Comparison of ENCODE assay signal across 8 cellular contexts in the genomic region with DNA sequence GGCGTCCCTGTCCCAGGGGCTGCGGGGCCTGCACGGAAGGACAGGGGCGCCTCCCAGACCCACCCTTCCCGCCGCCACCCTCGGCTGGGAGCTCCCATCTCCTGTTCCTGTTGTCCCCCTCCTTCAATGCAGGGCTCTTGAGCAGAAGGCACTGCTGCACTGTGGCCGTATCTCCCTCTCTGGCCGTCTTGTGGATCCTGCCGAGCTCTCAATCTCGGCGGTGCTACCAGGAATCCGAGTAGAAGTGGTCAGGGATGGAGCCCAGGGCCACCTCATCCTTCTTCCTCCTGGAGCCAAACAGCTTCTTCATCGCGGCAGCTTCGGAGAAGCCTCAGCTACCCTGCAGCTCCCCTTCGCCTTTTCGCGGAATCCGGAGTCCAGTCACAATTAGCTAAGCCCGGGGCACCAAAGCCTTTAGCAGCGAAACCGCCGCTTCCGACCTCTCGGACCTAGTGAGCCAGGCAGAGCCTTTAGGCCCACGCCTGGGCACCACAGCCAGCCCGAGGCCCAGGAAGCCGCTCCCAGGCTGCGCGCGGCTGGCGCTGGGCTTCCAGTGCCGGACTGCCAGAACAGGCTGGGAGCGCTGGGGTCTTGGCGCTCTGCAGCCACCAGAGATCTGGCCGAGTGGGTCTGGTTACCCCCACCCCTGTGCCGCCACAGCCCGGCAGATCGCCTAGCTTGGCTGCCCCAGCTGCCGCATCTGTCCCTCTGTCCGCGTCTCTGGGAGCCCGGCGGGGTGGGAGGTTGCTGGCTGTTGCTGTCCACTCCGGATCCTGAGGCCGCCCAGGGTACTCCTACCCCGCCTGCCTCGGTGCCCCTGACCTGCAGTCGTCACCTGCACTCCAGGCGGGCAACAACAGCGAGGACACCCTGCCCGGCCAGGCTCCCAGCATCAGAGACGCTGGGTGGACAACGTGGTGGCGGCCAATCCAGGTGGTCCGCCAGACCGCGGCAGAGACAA.
DNase-seq lines count a peak whose midpoint lies in the region; FAIRE-seq and TF ChIP-seq lines count a peak whose summit lies in the region.

No MANE protein-coding gene starts in this region.

- H3K4me3 ChIP-seq in SK-N-SH (ENCODE audit: low read depth in 2 of 2, low read length in 1 of 2) (peak overlapping the region; percentile 51), neuron (ENCODE audit: low read length) (peak overlapping the region; percentile 14)

- H3F3A ChIP-seq in SK-N-SH (replicated peaks; ENCODE audit: insufficient read depth): no peaks in the 10 kb centered on the region

- WGBS in SK-N-SH (ENCODE audit: low lambda C conversion rate): 12% methylated on average over 20 of the region's 59 CpGs

- H2AFZ ChIP-seq in SK-N-SH (ENCODE audit: low read depth) (peak overlapping the region; percentile 68; the same call in 1 of the 2 replicates), neuron (ENCODE audit: low read depth, low read length) (peak overlapping the region; percentile 71)

- H4K20me1 ChIP-seq in SK-N-SH (ENCODE audit: insufficient read depth): no peaks in the 10 kb centered on the region

- CTCF ChIA-PET in SK-N-SH (lab: Yijun Ruan, JAX): interaction anchor here (0.7 to 1.3 kb wide), 3 partner anchors 42 to 518 kb away, joined by 3 read pairs; no protein-coding TSS in a partner anchor

- H3K27ac ChIP-seq in SK-N-SH (ENCODE audit: low read depth in 2 of 2, low read length in 1 of 2): peak overlapping the region in 1 of 2 experiments; percentile 22; a peak in 1 of 4 replicates

- H3K27me3 ChIP-seq in SK-N-SH (ENCODE audit: insufficient read depth) (peaks cover 14% of the 10 kb centered on the region), neuron (ENCODE audit: insufficient read depth, low read length) (peaks cover 71% of the 10 kb centered on the region)

- no peaks in the 10 kb centered on the region for H3K9me2 ChIP-seq in SK-N-SH

- H3K9me3 ChIP-seq in SK-N-SH: no peaks in the 10 kb centered on the region
- no peaks in the 10 kb centered on the region for H3K9me3 ChIP-seq in neuron (ENCODE audit: low read length)

- no peaks in the 10 kb centered on the region for H3K36me3 ChIP-seq in SK-N-SH (replicated peaks in 1 of 2; ENCODE audit: control insufficient read depth in 1 of 2, insufficient read depth in 2 of 2, low read length in 1 of 2)
- H3K36me3 ChIP-seq in neuron (ENCODE audit: insufficient read depth, low read length): no peaks in the 10 kb centered on the region

- TF ChIP-seq CTCF in SK-N-SH (IDR thresholded peaks at IDR 0.05) (no peak), D721Med (IDR thresholded peaks at IDR 0.05; ENCODE audit: insufficient read depth, missing control alignments) (no peak)

- H3K4me2 ChIP-seq in SK-N-SH: peak overlapping the region; percentile 76

- TF ChIP-seq RAD21 in SK-N-SH (IDR thresholded peaks at IDR 0.05; ENCODE audit: low read length): no peak

- no peaks in the 10 kb centered on the region for H3K79me2 ChIP-seq in SK-N-SH (ENCODE audit: insufficient read depth)

- POLR2A ChIA-PET in SK-N-SH (lab: Yijun Ruan, JAX): interaction anchor here (0.6 kb wide), 1 partner anchor 614 kb away, joined by 3 read pairs; no protein-coding TSS in a partner anchor

- DNase-seq in Ammon's horn (ENCODE audit: low spot score): peak; percentile 3
- peak; percentile 85 for DNase-seq in SK-N-SH
- peak; percentile 6 for DNase-seq in fibroblast of peridontal ligament (ENCODE audit: extremely low read depth)
- no peak for DNase-seq in NCI-H524 treated with DMSO at 0.1 percent for 48 hours (lab: John Stamatoyannopoulos, UW)
- no peak for DNase-seq in stimulated activated CD4-positive, alpha-beta T cell treated with anti-CD3 and anti-CD28 coated beads, Interleukin-2, amount 100 ng/mL, for 48 hours
- no peak for DNase-seq in D721Med (ENCODE audit: insufficient read length, low spot score)
- no peak for DNase-seq in central memory CD4-positive, alpha-beta T cell

- H3K4me1 ChIP-seq in SK-N-SH (ENCODE audit: control insufficient read depth in 1 of 2, insufficient read depth in 2 of 2, low read depth in 1 of 2, low read length in 1 of 2) (peaks cover 0 to 7% of the 10 kb centered on the region in 2 experiments; a peak in 1 of 4 replicates), neuron (ENCODE audit: insufficient read depth, low read length) (peaks cover 15% of the 10 kb centered on the region)

- no peak overlapping the region for H3K9ac ChIP-seq in SK-N-SH

- no peak for FAIRE-seq in D721Med (lab: Jason Lieb, UNC)

- no peak for TF ChIP-seq EP300 in SK-N-SH (IDR thresholded peaks at IDR 0.05; ENCODE audit: borderline replicate concordance in 1 of 2, low read depth in 1 of 2, low read length in 1 of 2)

TF ChIP-seq in SK-N-SH, 30 proteins besides CTCF, POLR2A, EP300 and RAD21:
- TF ChIP-seq RCOR1 (IDR thresholded peaks at IDR 0.05; ENCODE audit: low read length) (no peak), TAF1 (IDR thresholded peaks at IDR 0.05; ENCODE audit: borderline replicate concordance, low read depth, low read length) (no peak), ELF1 (IDR thresholded peaks at IDR 0.05) (no peak), GABPA (IDR thresholded peaks at IDR 0.05; ENCODE audit: low read depth) (no peak), USF1 (IDR thresholded peaks at IDR 0.05; ENCODE audit: borderline replicate concordance, low read depth) (no peak), NRF1 (IDR thresholded peaks at IDR 0.05; ENCODE audit: low read depth, low read length) (no peak), FOXJ3 (CRISPR knock-in tag; IDR thresholded peaks at IDR 0.05) (no peak), EZH2phosphoT487 (IDR thresholded peaks at IDR 0.05; ENCODE audit: borderline replicate concordance, low read depth) (no peak), RFX5 (IDR thresholded peaks at IDR 0.05; ENCODE audit: low read length) (no peak), RXRA (IDR thresholded peaks at IDR 0.05; ENCODE audit: borderline replicate concordance, low read depth) (no peak)
- TF ChIP-seq, protein P1, sequence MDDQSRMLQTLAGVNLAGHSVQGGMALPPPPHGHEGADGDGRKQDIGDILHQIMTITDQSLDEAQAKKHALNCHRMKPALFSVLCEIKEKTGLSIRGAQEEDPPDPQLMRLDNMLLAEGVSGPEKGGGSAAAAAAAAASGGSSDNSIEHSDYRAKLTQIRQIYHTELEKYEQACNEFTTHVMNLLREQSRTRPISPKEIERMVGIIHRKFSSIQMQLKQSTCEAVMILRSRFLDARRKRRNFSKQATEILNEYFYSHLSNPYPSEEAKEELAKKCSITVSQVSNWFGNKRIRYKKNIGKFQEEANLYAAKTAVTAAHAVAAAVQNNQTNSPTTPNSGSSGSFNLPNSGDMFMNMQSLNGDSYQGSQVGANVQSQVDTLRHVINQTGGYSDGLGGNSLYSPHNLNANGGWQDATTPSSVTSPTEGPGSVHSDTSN (IDR thresholded peaks at IDR 0.05): no peak
- TF ChIP-seq, protein P2, sequence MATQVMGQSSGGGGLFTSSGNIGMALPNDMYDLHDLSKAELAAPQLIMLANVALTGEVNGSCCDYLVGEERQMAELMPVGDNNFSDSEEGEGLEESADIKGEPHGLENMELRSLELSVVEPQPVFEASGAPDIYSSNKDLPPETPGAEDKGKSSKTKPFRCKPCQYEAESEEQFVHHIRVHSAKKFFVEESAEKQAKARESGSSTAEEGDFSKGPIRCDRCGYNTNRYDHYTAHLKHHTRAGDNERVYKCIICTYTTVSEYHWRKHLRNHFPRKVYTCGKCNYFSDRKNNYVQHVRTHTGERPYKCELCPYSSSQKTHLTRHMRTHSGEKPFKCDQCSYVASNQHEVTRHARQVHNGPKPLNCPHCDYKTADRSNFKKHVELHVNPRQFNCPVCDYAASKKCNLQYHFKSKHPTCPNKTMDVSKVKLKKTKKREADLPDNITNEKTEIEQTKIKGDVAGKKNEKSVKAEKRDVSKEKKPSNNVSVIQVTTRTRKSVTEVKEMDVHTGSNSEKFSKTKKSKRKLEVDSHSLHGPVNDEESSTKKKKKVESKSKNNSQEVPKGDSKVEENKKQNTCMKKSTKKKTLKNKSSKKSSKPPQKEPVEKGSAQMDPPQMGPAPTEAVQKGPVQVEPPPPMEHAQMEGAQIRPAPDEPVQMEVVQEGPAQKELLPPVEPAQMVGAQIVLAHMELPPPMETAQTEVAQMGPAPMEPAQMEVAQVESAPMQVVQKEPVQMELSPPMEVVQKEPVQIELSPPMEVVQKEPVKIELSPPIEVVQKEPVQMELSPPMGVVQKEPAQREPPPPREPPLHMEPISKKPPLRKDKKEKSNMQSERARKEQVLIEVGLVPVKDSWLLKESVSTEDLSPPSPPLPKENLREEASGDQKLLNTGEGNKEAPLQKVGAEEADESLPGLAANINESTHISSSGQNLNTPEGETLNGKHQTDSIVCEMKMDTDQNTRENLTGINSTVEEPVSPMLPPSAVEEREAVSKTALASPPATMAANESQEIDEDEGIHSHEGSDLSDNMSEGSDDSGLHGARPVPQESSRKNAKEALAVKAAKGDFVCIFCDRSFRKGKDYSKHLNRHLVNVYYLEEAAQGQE (IDR thresholded peaks at IDR 0.05; ENCODE audit: low read depth, low read length): no peak

Comparison
In these comparisons a context has a peak if more than half of its experiments do, and no peak if none do; other contexts are left out.
1. DNase-seq: peak in Ammon's horn (single experiment), SK-N-SH (single experiment) and fibroblast of peridontal ligament (single experiment); none in NCI-H524 treated with DMSO at 0.1 percent for 48 hours (single experiment), stimulated activated CD4-positive, alpha-beta T cell treated with anti-CD3 and anti-CD28 coated beads, Interleukin-2, amount 100 ng/mL, for 48 hours (0 of 2), D721Med (single experiment) and central memory CD4-positive, alpha-beta T cell (single experiment).